Comparison of ENCODE assay signal across 25 cellular contexts in genomic region chr7:137956183-137956582, GRCh38. TPM values are rescaled to one million over a fixed set of nuclear protein-coding genes. Genes with fewer than 3 reads are reported as not detected.
DNase-seq lines count a peak whose midpoint lies in the region; ATAC-seq, FAIRE-seq and TF ChIP-seq lines count a peak whose summit lies in the region.
"Had no signal": no experiment of that assay in that cellular context is flagged by ENCODE, and none has a peak within 500 bp of the region (broad histone marks: within the 10 kb centered on the region; RNA-seq: fewer than 3 reads in every experiment).

No MANE protein-coding gene starts in this region.

- H4K8ac ChIP-seq in mesenchymal stem cell (ENCODE audit: low read length): no peak overlapping the region

- no peak overlapping the region for H3K14ac ChIP-seq in mesenchymal stem cell (ENCODE audit: low read length in 2 of 2)

- H3K4me1 ChIP-seq in Caco-2 (peaks cover 91% of the 10 kb centered on the region), mesenchymal stem cell (ENCODE audit: control insufficient read depth, insufficient read depth, low read depth, low read length) (peaks cover 16% of the 10 kb centered on the region), stomach (peaks cover 45 to 85% (median 67%) of the 10 kb centered on the region in 4 donors), kidney (ENCODE audit: control insufficient read depth in 1 of 2, insufficient read depth in 1 of 2, low read depth in 1 of 2, low read length in 2 of 2) (peaks cover 14 to 26% of the 10 kb centered on the region in 2 donors)

- H2BK120ac ChIP-seq in mesenchymal stem cell (ENCODE audit: low read depth, low read length): peak overlapping the region; percentile 42

- H3K18ac ChIP-seq in mesenchymal stem cell (ENCODE audit: low read depth in 1 of 2, low read length in 2 of 2): no peak overlapping the region

- no peaks in the 10 kb centered on the region for H3K27me3 ChIP-seq in Caco-2 (replicated peaks; ENCODE audit: control insufficient read depth, insufficient read depth, low read length)
- H3K27me3 ChIP-seq in mesenchymal stem cell (ENCODE audit: control insufficient read depth in 1 of 2, insufficient read depth in 1 of 2, low read length in 2 of 2): no peaks in the 10 kb centered on the region
- H3K27me3 ChIP-seq in stomach: no peaks in the 10 kb centered on the region
- H3K27me3 ChIP-seq: neural progenitor cell, vagina had no signal

- H2BK12ac ChIP-seq in mesenchymal stem cell (ENCODE audit: low read length in 2 of 2): no peak overlapping the region

- no peak overlapping the region for H3K9ac ChIP-seq in mesenchymal stem cell (ENCODE audit: low read length)
- no peak overlapping the region for H3K9ac ChIP-seq in kidney (ENCODE audit: low read length in 2 of 2)
- H3K9ac ChIP-seq: neural progenitor cell had no signal

- H3K4me3 Mint-ChIP-seq in Caco-2 (ENCODE audit: unreplicated experiment): peak overlapping the region; percentile 22
- H3K4me3 Mint-ChIP-seq in chondrocyte (ENCODE audit: unreplicated experiment): no peak overlapping the region
- H3K4me3 Mint-ChIP-seq in stimulated activated memory B cell treated with anti-CD40 and anti-IgM and Interleukin-4, amounts not matched to agents 10 μg/mL and 1 μg/mL and 100 μg/mL, for 72 hours: no peak overlapping the region
- H3K4me3 Mint-ChIP-seq: activated naive CD4-positive, alpha-beta T cell treated with anti-CD3 and anti-CD28 coated beads, Interleukin-2, amount 50 U/mL, for 24 hours; activated T-helper 1 cell treated with anti-CD3 and anti-CD28 coated beads, Interleukin-12 subunit alpha, Interleukin-12 subunit beta, Interleukin-2, Interleukin-4 antibody, amounts not matched to agents 30 ng/mL and 10 ng/mL and 1 ng/mL, durations not matched to agents 14 hours and 24 hours and 36 hours; effector memory CD8-positive, alpha-beta T cell; neural progenitor cell had no signal

- H3K9me3 ChIP-seq in Caco-2 (no peaks in the 10 kb centered on the region), mesenchymal stem cell (ENCODE audit: control insufficient read depth, low read length) (no peaks in the 10 kb centered on the region), stomach (no peaks in the 10 kb centered on the region), kidney (ENCODE audit: control insufficient read depth in 1 of 2, low read length in 2 of 2) (no peaks in the 10 kb centered on the region)
- H3K9me3 ChIP-seq: prostate gland, vagina had no signal

- TF ChIP-seq CTCF in Caco-2 (IDR thresholded peaks at IDR 0.05; ENCODE audit: insufficient read depth in 1 of 2, low read depth in 1 of 2, low read length in 1 of 2, severe bottlenecking in 1 of 2, unreplicated experiment in 1 of 2): no peak
- no peak for TF ChIP-seq CTCF in chondrocyte (IDR thresholded peaks at IDR 0.05)
- TF ChIP-seq CTCF in stomach (IDR thresholded peaks at IDR 0.05): no peak
- no peak for TF ChIP-seq CTCF in kidney (IDR thresholded peaks at IDR 0.05; ENCODE audit: borderline replicate concordance, extremely low read depth, insufficient read depth)

- no peak overlapping the region for H3K4me2 ChIP-seq in mesenchymal stem cell (ENCODE audit: low read length, poor library complexity, severe bottlenecking)
- H3K4me2 ChIP-seq: neural progenitor cell had no signal

- peak overlapping the region; percentile 85 for H3K27ac Mint-ChIP-seq in Caco-2 (ENCODE audit: unreplicated experiment)
- H3K27ac Mint-ChIP-seq in chondrocyte (ENCODE audit: unreplicated experiment): peak overlapping the region; percentile 61
- H3K27ac Mint-ChIP-seq in stimulated activated memory B cell treated with anti-CD40 and anti-IgM and Interleukin-4, amounts not matched to agents 10 μg/mL and 1 μg/mL and 100 μg/mL, for 72 hours: no peak overlapping the region
- H3K27ac Mint-ChIP-seq: activated naive CD4-positive, alpha-beta T cell treated with anti-CD3 and anti-CD28 coated beads, Interleukin-2, amount 50 U/mL, for 24 hours; activated T-helper 1 cell treated with anti-CD3 and anti-CD28 coated beads, Interleukin-12 subunit alpha, Interleukin-12 subunit beta, Interleukin-2, Interleukin-4 antibody, amounts not matched to agents 30 ng/mL and 10 ng/mL and 1 ng/mL, durations not matched to agents 14 hours and 24 hours and 36 hours; effector memory CD8-positive, alpha-beta T cell had no signal

- no peak overlapping the region for H3K4me3 ChIP-seq in Caco-2 (ENCODE audit: low read depth, low read length)
- no peak overlapping the region for H3K4me3 ChIP-seq in mesenchymal stem cell (ENCODE audit: insufficient read depth in 1 of 2, low read depth in 1 of 2, low read length in 2 of 2)
- H3K4me3 ChIP-seq in stomach: no peak overlapping the region
- no peak overlapping the region for H3K4me3 ChIP-seq in kidney (ENCODE audit: low read length in 2 of 2)
- H3K4me3 ChIP-seq: neural progenitor cell, prostate gland, vagina had no signal

- FAIRE-seq in kidney (lab: Jason Lieb, UNC): no peak
- FAIRE-seq: astrocyte had no signal

- no peak for ATAC-seq in GM18909 (IDR thresholded peaks at IDR 0.05; ENCODE audit: poor library complexity, unreplicated experiment)
- no peak for ATAC-seq in stimulated activated memory B cell treated with anti-CD40 and anti-IgM and Interleukin-4, amounts not matched to agents 10 μg/mL and 1 μg/mL and 100 μg/mL, for 72 hours
- ATAC-seq: effector memory CD8-positive, alpha-beta T cell; esophagus mucosa; stimulated activated naive CD8-positive, alpha-beta T cell treated with anti-CD3 and anti-CD28 coated beads, Interleukin-15, Interleukin-2, amounts not matched to agents 100 U/mL and 50 U/mL, for 24 hours had no signal

- H3K9me3 Mint-ChIP-seq in Caco-2 (ENCODE audit: unreplicated experiment) (no peaks in the 10 kb centered on the region), chondrocyte (ENCODE audit: low read depth) (no peaks in the 10 kb centered on the region)
- no peaks in the 10 kb centered on the region for H3K9me3 Mint-ChIP-seq in stimulated activated memory B cell treated with anti-CD40 and anti-IgM and Interleukin-4, amounts not matched to agents 10 μg/mL and 1 μg/mL and 100 μg/mL, for 72 hours
- H3K9me3 Mint-ChIP-seq: activated naive CD4-positive, alpha-beta T cell treated with anti-CD3 and anti-CD28 coated beads, Interleukin-2, amount 50 U/mL, for 24 hours; activated T-helper 1 cell treated with anti-CD3 and anti-CD28 coated beads, Interleukin-12 subunit alpha, Interleukin-12 subunit beta, Interleukin-2, Interleukin-4 antibody, amounts not matched to agents 30 ng/mL and 10 ng/mL and 1 ng/mL, durations not matched to agents 14 hours and 24 hours and 36 hours; effector memory CD8-positive, alpha-beta T cell; neural progenitor cell had no signal

- no peak overlapping the region for H4K91ac ChIP-seq in mesenchymal stem cell (ENCODE audit: low read length)

- no peak overlapping the region for H3K23ac ChIP-seq in mesenchymal stem cell (ENCODE audit: low read length in 2 of 2)

- WGBS in mesenchymal stem cell: 92% methylated on average over 3 of the region's 5 CpGs
- 57 to 81% (median 74%) methylated on average over 5 of the region's 5 CpGs for WGBS in stomach, 5 donors

- H2BK15ac ChIP-seq in mesenchymal stem cell (ENCODE audit: low read depth, poor library complexity, severe bottlenecking): no peak overlapping the region

- TF ChIP-seq EP300 in stomach (IDR thresholded peaks at IDR 0.05): no peak

- H2AFZ ChIP-seq in mesenchymal stem cell (ENCODE audit: low read depth, low read length): no peak overlapping the region
- H2AFZ ChIP-seq: neural progenitor cell had no signal

- H3K4ac ChIP-seq in mesenchymal stem cell (ENCODE audit: low read depth in 1 of 2, low read length in 2 of 2): no peak overlapping the region

- H3K36me3 Mint-ChIP-seq in Caco-2 (ENCODE audit: insufficient read depth, unreplicated experiment) (peaks cover 48% of the 10 kb centered on the region), chondrocyte (ENCODE audit: low read depth) (peaks cover 24% of the 10 kb centered on the region)
- peaks cover 15% of the 10 kb centered on the region for H3K36me3 Mint-ChIP-seq in stimulated activated memory B cell treated with anti-CD40 and anti-IgM and Interleukin-4, amounts not matched to agents 10 μg/mL and 1 μg/mL and 100 μg/mL, for 72 hours

- no TSS peak for BruUV-seq in Caco-2 (replicated peaks; lab: Mats Ljungman, UMichigan)

- H3K27me3 Mint-ChIP-seq in Caco-2 (ENCODE audit: insufficient read depth, unreplicated experiment) (no peaks in the 10 kb centered on the region), chondrocyte (ENCODE audit: low read depth) (no peaks in the 10 kb centered on the region)
- H3K27me3 Mint-ChIP-seq in stimulated activated memory B cell treated with anti-CD40 and anti-IgM and Interleukin-4, amounts not matched to agents 10 μg/mL and 1 μg/mL and 100 μg/mL, for 72 hours: no peaks in the 10 kb centered on the region
- H3K27me3 Mint-ChIP-seq: activated naive CD4-positive, alpha-beta T cell treated with anti-CD3 and anti-CD28 coated beads, Interleukin-2, amount 50 U/mL, for 24 hours; effector memory CD8-positive, alpha-beta T cell had no signal

- H3K36me3 ChIP-seq in Caco-2 (ENCODE audit: control insufficient read depth, insufficient read depth, low read length) (no peaks in the 10 kb centered on the region), mesenchymal stem cell (ENCODE audit: control insufficient read depth in 1 of 2, insufficient read depth in 2 of 2, low read depth in 1 of 2, low read length in 2 of 2) (peaks cover 0 to 7% of the 10 kb centered on the region in 2 experiments), stomach (peaks cover 0 to 5% (median 0%) of the 10 kb centered on the region in 4 donors), kidney (ENCODE audit: control insufficient read depth in 1 of 2, insufficient read depth in 2 of 2, low read length in 2 of 2) (no peaks in the 10 kb centered on the region)
- H3K36me3 ChIP-seq: neural progenitor cell, prostate gland, vagina had no signal

- no peak overlapping the region for H2BK5ac ChIP-seq in mesenchymal stem cell (ENCODE audit: low read depth, low read length, poor library complexity, severe bottlenecking)

- DNase-seq in Caco-2 (no peak), chondrocyte (ENCODE audit: low spot score) (no peak), mesenchymal stem cell (no peak), stomach (no peak), kidney (no peak), medulla oblongata (ENCODE audit: extremely low spot score) (no peak)
- DNase-seq: effector memory CD8-positive, alpha-beta T cell; GOT3; NCI-H1105; NCI-H2029 treated with DMSO at 0.1 percent for 48 hours; NCI-H446; SHP77 treated with DMSO at 0.1 percent for 48 hours; stimulated activated CD4-positive, alpha-beta T cell treated with anti-CD3 and anti-CD28 coated beads, Interleukin-4, amount 100 ng/mL, for 1 hour; stimulated activated naive CD8-positive, alpha-beta T cell treated with anti-CD3 and anti-CD28 coated beads, Interleukin-15, Interleukin-2, amounts not matched to agents 100 U/mL and 50 U/mL, for 24 hours had no signal

- intact Hi-C loops in Caco-2 (cut with micrococcal nuclease; ENCODE audit: unreplicated experiment): no loop called here
- intact Hi-C loops in stomach (cut with DNase I; ENCODE audit: low total_unique reads): no loop called here
- intact Hi-C loops in kidney (cut with DNase I): no loop called here

- H3K79me1 ChIP-seq in mesenchymal stem cell (replicated peaks; ENCODE audit: low read length, poor library complexity, severe bottlenecking): peaks cover 5% of the 10 kb centered on the region

- H3K27ac ChIP-seq in mesenchymal stem cell (ENCODE audit: low read length, poor library complexity, severe bottlenecking) (peak overlapping the region; percentile 21), stomach (peak overlapping the region in 4 of 5 donors; percentile 40 to 86 (median 70)), kidney (ENCODE audit: low read depth in 2 of 2, low read length in 2 of 2) (no peak overlapping the region)
- H3K27ac ChIP-seq: C4-2B, HL-60, neural progenitor cell, prostate gland, vagina had no signal

- H3K4me1 Mint-ChIP-seq in Caco-2 (ENCODE audit: low read depth, unreplicated experiment) (peaks cover 73% of the 10 kb centered on the region), chondrocyte (ENCODE audit: low read depth) (peaks cover 88% of the 10 kb centered on the region)
- H3K4me1 Mint-ChIP-seq in stimulated activated memory B cell treated with anti-CD40 and anti-IgM and Interleukin-4, amounts not matched to agents 10 μg/mL and 1 μg/mL and 100 μg/mL, for 72 hours: peaks cover 21% of the 10 kb centered on the region
- H3K4me1 Mint-ChIP-seq: activated naive CD4-positive, alpha-beta T cell treated with anti-CD3 and anti-CD28 coated beads, Interleukin-2, amount 50 U/mL, for 24 hours had no signal

- CTCF ChIA-PET in Caco-2 (lab: Charles Lee): interaction anchor here (0.8 to 1.4 kb wide), 2 partner anchors 11 to 36 kb away, joined by 3 to 5 read pairs; no protein-coding TSS in a partner anchor

- H2AK5ac ChIP-seq in mesenchymal stem cell (ENCODE audit: low read length, severe bottlenecking): peak overlapping the region; percentile 68

- no peak for TF ChIP-seq POLR2A in stomach (IDR thresholded peaks at IDR 0.05)

- POLR2A ChIA-PET in Caco-2 (lab: Charles Lee): interaction anchor here (0.6 to 1.1 kb wide), 4 partner anchors 11 to 43 kb away, joined by 3 to 5 read pairs (median 4); no protein-coding TSS in a partner anchor

RNA-seq across cellular contexts. Expression of gene CREB3L2, which starts 45.7 kb away (rescaled TPM):
- total RNA-seq in Caco-2 (2022) (106 and 123 TPM in 2 replicates), chondrocyte (217 to 294 TPM (median 223 TPM) in 3 replicates), stomach (100 to 1,000 TPM in 1 of 5 donors, 10 to 100 TPM in 4; 22.6 to 258 (median 38.8) TPM), kidney (114 TPM)
- 52.7 TPM for polyA plus RNA-seq in mesenchymal stem cell (2013, experiment 1 of 2)
- 51.1 TPM for polyA plus RNA-seq in mesenchymal stem cell (2013, experiment 2 of 2)
- polyA plus RNA-seq in stomach (1 to 10 TPM; 5.8 to 8.6 (median 6.6) TPM), kidney (ENCODE audit: insufficient read depth, low read depth, low replicate concordance) (18.5 TPM)

Comparison
In these comparisons a context has a peak if more than half of its experiments do, and no peak if none do; other contexts are left out.
1. H3K27ac ChIP-seq: peak in mesenchymal stem cell (single experiment) and stomach (4 of 5); none in kidney (0 of 2).